Comparison of ENCODE assay signal across 9 cellular contexts in the genomic region with DNA sequence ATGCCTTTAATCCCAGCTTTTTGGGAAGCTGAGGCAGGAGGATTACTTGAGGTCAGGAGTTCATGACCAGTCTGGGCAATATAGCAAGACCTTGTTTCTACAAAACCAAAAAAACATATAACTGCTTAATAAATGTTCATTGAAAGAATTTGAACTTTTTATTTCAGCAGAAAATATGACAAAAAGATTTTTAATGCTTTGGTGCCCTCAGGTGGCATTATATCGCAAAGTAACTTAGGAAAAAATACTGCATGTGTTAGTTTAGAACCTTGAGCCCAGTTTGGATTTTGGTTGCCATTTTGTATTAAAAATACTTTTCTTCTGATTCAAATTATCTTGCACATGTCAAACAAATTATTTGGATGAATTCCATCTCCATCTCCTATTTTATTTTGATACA.
DNase-seq lines count a peak whose midpoint lies in the region; ATAC-seq and TF ChIP-seq lines count a peak whose summit lies in the region.
"Had no signal": no experiment of that assay in that cellular context is flagged by ENCODE, and none has a peak within 500 bp of the region (broad histone marks: within the 10 kb centered on the region; RNA-seq: fewer than 3 reads in every experiment).

No MANE protein-coding gene starts in this region.

- no peak for ATAC-seq in GM19397 (IDR thresholded peaks at IDR 0.05; ENCODE audit: unreplicated experiment)
- ATAC-seq in naive thymus-derived CD8-positive, alpha-beta T cell = no peak

- H3K4me3 Mint-ChIP-seq in naive thymus-derived CD8-positive, alpha-beta T cell = no peak overlapping the region

- peaks cover 2 to 15% (median 7%) of the 10 kb centered on the region in 5 donors for H3K27me3 Mint-ChIP-seq in naive thymus-derived CD8-positive, alpha-beta T cell

- DNase-seq in ACHN (peak; percentile 37), RPMI7951 (ENCODE audit: low read depth) (peak; percentile 22), fibroblast of pulmonary artery (ENCODE audit: low read depth) (peak; percentile 68), iPS-NIHi7 (ENCODE audit: extremely low spot score) (no peak), H4 (ENCODE audit: low spot score) (no peak)
- DNase-seq in naive thymus-derived CD8-positive, alpha-beta T cell = no peak
- DNase-seq: activated gamma-delta T cell had no signal

- in situ Hi-C loops in ACHN (cut with HindIII; ENCODE audit: low pct_ligation_motif_present, low pct_unique_long_range_greater_than_20kb, low sequenced_read_pairs) = no loop called here

- H3K27ac Mint-ChIP-seq in naive thymus-derived CD8-positive, alpha-beta T cell = no peak overlapping the region

- H3K36me3 Mint-ChIP-seq in naive thymus-derived CD8-positive, alpha-beta T cell = peaks cover 0 to 2% (median 0%) of the 10 kb centered on the region in 3 donors

- H3K4me3 ChIP-seq in fibroblast of pulmonary artery (replicated peaks; ENCODE audit: low read depth, low read length) = no peak overlapping the region

- no peaks in the 10 kb centered on the region for H3K4me1 Mint-ChIP-seq in naive thymus-derived CD8-positive, alpha-beta T cell

- POLR2A ChIA-PET in naive thymus-derived CD8-positive, alpha-beta T cell (lab: Charles Lee) = no interaction called here

- H3K9me3 Mint-ChIP-seq in naive thymus-derived CD8-positive, alpha-beta T cell = no peaks in the 10 kb centered on the region

- TF ChIP-seq CTCF in GM12873 (IDR thresholded peaks at IDR 0.05; ENCODE audit: insufficient read depth, low read depth, low read length, missing control alignments) (peak; percentile 9), fibroblast of pulmonary artery (IDR thresholded peaks at IDR 0.05; ENCODE audit: low read length, missing control alignments) (peak; percentile 36)

Comparison
In these comparisons a context has a peak if more than half of its experiments do, and no peak if none do; other contexts are left out.
1. DNase-seq: peak in ACHN (single experiment), RPMI7951 (single experiment) and fibroblast of pulmonary artery (single experiment); none in iPS-NIHi7 (single experiment), H4 (single experiment) and naive thymus-derived CD8-positive, alpha-beta T cell (0 of 10).